Comparison of ENCODE assay signal across 29 cellular contexts in the genomic region with DNA sequence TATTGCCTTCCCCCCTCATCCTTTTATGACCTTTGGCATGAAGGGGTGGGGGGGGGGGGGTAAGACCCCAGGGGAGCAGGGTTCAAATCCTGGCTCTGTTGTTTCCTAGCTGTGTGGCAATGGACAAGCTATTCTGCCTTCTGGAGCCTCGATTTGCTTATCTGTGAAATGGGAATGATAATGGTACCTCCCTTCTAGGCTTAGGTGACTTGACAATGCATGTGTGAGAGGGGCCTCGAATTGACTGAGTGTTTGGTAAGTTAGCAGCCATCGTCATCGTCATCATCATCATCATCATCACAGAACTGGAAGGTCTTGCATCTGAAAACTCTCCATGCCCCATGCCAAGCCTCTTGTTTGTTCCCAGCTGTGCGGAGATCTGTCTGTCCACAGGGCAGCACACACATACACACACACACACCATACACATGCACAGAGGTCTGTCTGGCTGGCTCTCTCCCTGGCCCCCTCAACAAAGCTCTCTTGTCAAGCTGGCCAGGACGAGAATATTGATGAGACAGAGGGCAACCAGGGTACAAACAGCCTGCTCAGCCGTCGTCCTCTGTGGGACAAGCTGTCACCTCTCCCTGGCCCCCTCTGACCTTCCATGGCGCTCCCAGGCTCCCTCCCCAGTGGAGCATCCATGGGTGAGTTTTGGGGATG. TPM values are rescaled to one million over a fixed set of nuclear protein-coding genes. Genes with fewer than 3 reads are reported as not detected.
"Had no signal": no experiment of that assay in that cellular context is flagged by ENCODE, and none has a peak within 500 bp of the region (broad histone marks: within the 10 kb centered on the region; RNA-seq: fewer than 3 reads in every experiment).

No MANE protein-coding gene starts in this region.

- H3K4me3 ChIP-seq: colonic mucosa, esophagus squamous epithelium, pancreas, smooth muscle cell, suprapubic skin, transverse colon, upper lobe of right lung, uterus had no signal

- H3K27ac ChIP-seq: colonic mucosa, esophagus squamous epithelium, neutrophil, pancreas, suprapubic skin, transverse colon, upper lobe of right lung, uterus had no signal

- H3K4me1 Mint-ChIP-seq: stimulated activated naive CD8-positive, alpha-beta T cell treated with anti-CD3 and anti-CD28 coated beads, Interleukin-15, amount 100 ng/mL, for 72 hours had no signal

- DNase-seq: colonic mucosa; dermis blood vessel endothelial cell; effector memory CD4-positive, alpha-beta T cell; esophagus squamous epithelium; mammary epithelial cell; mesendoderm; midbrain; naive thymus-derived CD4-positive, alpha-beta T cell; pancreas; stimulated activated CD4-positive, alpha-beta T cell treated with anti-CD3 and anti-CD28 coated beads, Interleukin-12 subunit alpha, Interleukin-12 subunit beta, amount 100 ng/mL, for 4 hours; stimulated activated CD4-positive, alpha-beta T cell treated with anti-CD3 and anti-CD28 coated beads, Interleukin-1b, Interleukin-23, amount 100 ng/mL, for 48 hours; stimulated activated CD4-positive, alpha-beta T cell treated with anti-CD3 and anti-CD28 coated beads, Interleukin-4, amount 100 ng/mL, for 1 hour; stimulated activated CD8-positive, alpha-beta memory T cell treated with anti-CD3 and anti-CD28 coated beads, Interleukin-4, amount 100 ng/mL, for 48 hours; stimulated activated naive CD4-positive, alpha-beta T cell; stimulated activated naive CD8-positive, alpha-beta T cell treated with anti-CD3 and anti-CD28 coated beads, Interleukin-15, amount 100 ng/mL, for 72 hours; transverse colon; upper lobe of right lung; uterus had no signal

- H3K4me2 ChIP-seq: smooth muscle cell had no signal

- H3K27me3 Mint-ChIP-seq: progenitor cell of endocrine pancreas had no signal

- H3K36me3 ChIP-seq: colonic mucosa, esophagus squamous epithelium, neutrophil, pancreas, suprapubic skin, transverse colon, upper lobe of right lung, uterus had no signal

- H3K27ac Mint-ChIP-seq: naive thymus-derived CD4-positive, alpha-beta T cell; progenitor cell of endocrine pancreas; stimulated activated naive CD8-positive, alpha-beta T cell treated with anti-CD3 and anti-CD28 coated beads, Interleukin-15, amount 100 ng/mL, for 72 hours had no signal

- H3K9me3 ChIP-seq: colonic mucosa, esophagus squamous epithelium, neutrophil, pancreas, suprapubic skin, transverse colon, upper lobe of right lung, uterus had no signal

- FAIRE-seq: endometrium, frontal cortex, keratinocyte, pancreas had no signal

- ATAC-seq: naive thymus-derived CD4-positive, alpha-beta T cell; pancreas; sciatic nerve; stimulated activated naive CD8-positive, alpha-beta T cell treated with anti-CD3 and anti-CD28 coated beads, Interleukin-15, amount 100 ng/mL, for 72 hours; upper lobe of right lung had no signal

- H3K4me1 ChIP-seq: colonic mucosa, esophagus squamous epithelium, pancreas, suprapubic skin, transverse colon, uterus had no signal

- H3K4me3 Mint-ChIP-seq: naive thymus-derived CD4-positive, alpha-beta T cell; stimulated activated naive CD8-positive, alpha-beta T cell treated with anti-CD3 and anti-CD28 coated beads, Interleukin-15, amount 100 ng/mL, for 72 hours had no signal

- H3K27me3 ChIP-seq: colonic mucosa, neutrophil, pancreas, uterus had no signal

- H3K9me3 Mint-ChIP-seq: naive thymus-derived CD4-positive, alpha-beta T cell; stimulated activated naive CD8-positive, alpha-beta T cell treated with anti-CD3 and anti-CD28 coated beads, Interleukin-15, amount 100 ng/mL, for 72 hours had no signal

- H3K36me3 Mint-ChIP-seq: naive thymus-derived CD4-positive, alpha-beta T cell had no signal

RNA-seq across cellular contexts. Expression of gene SDS, which starts 5.9 kb away (rescaled TPM):
- total RNA-seq: chondrocyte, dermis blood vessel endothelial cell, frontal cortex, glomerular endothelial cell, mammary epithelial cell, progenitor cell of endocrine pancreas, smooth muscle cell, uterus had no signal
- polyA plus RNA-seq: keratinocyte; mammary epithelial cell; naive thymus-derived CD4-positive, alpha-beta T cell; neural cell; smooth muscle cell had no signal

RNA-seq across cellular contexts. Expression of gene SDSL, which starts 12.6 kb away (rescaled TPM):
- polyA plus RNA-seq: naive thymus-derived CD4-positive, alpha-beta T cell had no signal
